Comparison of ENCODE assay signal across 2 cellular contexts in genomic region chr2:130373808-130374365, GRCh38.
TF ChIP-seq lines count a peak whose summit lies in the region.

No MANE protein-coding gene starts in this region.

TF ChIP-seq in HCT116, 20 proteins besides CTCF, POLR2A, EP300 and RAD21:
- TF ChIP-seq SP1 (IDR thresholded peaks at IDR 0.05; ENCODE audit: low read depth) (no peak), ZNF274 (IDR thresholded peaks at IDR 0.05; ENCODE audit: low read depth, low read length) (no peak), YY1 (IDR thresholded peaks at IDR 0.05; ENCODE audit: extremely low read depth, insufficient replicate concordance, low read depth, low read length) (no peak), MAX (IDR thresholded peaks at IDR 0.05) (no peak), ATF3 (IDR thresholded peaks at IDR 0.05) (no peak), ZFX (IDR thresholded peaks at IDR 0.05) (no peak), TCF7L2 (IDR thresholded peaks at IDR 0.05; ENCODE audit: borderline replicate concordance, extremely low read depth, insufficient read depth, insufficient read length) (no peak), SRF (IDR thresholded peaks at IDR 0.05; ENCODE audit: low read depth) (no peak), JUND (IDR thresholded peaks at IDR 0.05) (no peak), POLR2AphosphoS5 (IDR thresholded peaks at IDR 0.05; ENCODE audit: low read depth, low read length) (no peak)
TF ChIP-seq in HCT116: peak in this region for 0.

TF ChIP-seq in K562, 482 proteins besides CTCF, POLR2A, EP300 and RAD21:
- TF ChIP-seq ZBTB34 (CRISPR knock-in tag; IDR thresholded peaks at IDR 0.05) (no peak), MBD2 (IDR thresholded peaks at IDR 0.05; ENCODE audit: borderline replicate concordance, low read depth) (no peak), FOXM1 (IDR thresholded peaks at IDR 0.05; ENCODE audit: low read depth) (no peak), FOXM1 (CRISPR knock-in tag; IDR thresholded peaks at IDR 0.05; ENCODE audit: low read depth) (no peak), BRCA1 (IDR thresholded peaks at IDR 0.05) (no peak), BRCA1 (CRISPR knock-in tag; IDR thresholded peaks at IDR 0.05) (no peak), BCOR (IDR thresholded peaks at IDR 0.05) (no peak), CC2D1A (IDR thresholded peaks at IDR 0.05) (no peak), RBM34 (IDR thresholded peaks at IDR 0.05; ENCODE audit: borderline replicate concordance, insufficient read depth, low read length) (no peak), E2F6 (IDR thresholded peaks at IDR 0.05; ENCODE audit: borderline replicate concordance in 1 of 2, extremely low read depth in 1 of 2, insufficient read depth in 1 of 2, insufficient read length in 1 of 2, low read depth in 1 of 2, low read length in 1 of 2, poor library complexity in 1 of 2, severe bottlenecking in 1 of 2) (no peak), HNRNPH1 (optimal IDR thresholded peaks at IDR 0.05; ENCODE audit: low read depth, low read length) (no peak), DLX4 (CRISPR knock-in tag; IDR thresholded peaks at IDR 0.05) (no peak), TOE1 (IDR thresholded peaks at IDR 0.05; ENCODE audit: borderline replicate concordance) (no peak), TOE1 (CRISPR knock-in tag; IDR thresholded peaks at IDR 0.05; ENCODE audit: borderline replicate concordance, low read depth) (no peak), COPS2 (conservative IDR thresholded peaks at IDR 0.05) (no peak), CREB1 (IDR thresholded peaks at IDR 0.05) (no peak), CREB1 (CRISPR knock-in tag; IDR thresholded peaks at IDR 0.05) (no peak), HNRNPL (IDR thresholded peaks at IDR 0.05; ENCODE audit: low read depth, low read length) (no peak), PRMT5 (CRISPR knock-in tag; IDR thresholded peaks at IDR 0.05) (no peak), ZNF764 (CRISPR knock-in tag; IDR thresholded peaks at IDR 0.05; ENCODE audit: low read depth) (no peak), ETS2 (tag; IDR thresholded peaks at IDR 0.05; ENCODE audit: borderline replicate concordance, poor library complexity, severe bottlenecking) (no peak)
